In the genomic region with DNA sequence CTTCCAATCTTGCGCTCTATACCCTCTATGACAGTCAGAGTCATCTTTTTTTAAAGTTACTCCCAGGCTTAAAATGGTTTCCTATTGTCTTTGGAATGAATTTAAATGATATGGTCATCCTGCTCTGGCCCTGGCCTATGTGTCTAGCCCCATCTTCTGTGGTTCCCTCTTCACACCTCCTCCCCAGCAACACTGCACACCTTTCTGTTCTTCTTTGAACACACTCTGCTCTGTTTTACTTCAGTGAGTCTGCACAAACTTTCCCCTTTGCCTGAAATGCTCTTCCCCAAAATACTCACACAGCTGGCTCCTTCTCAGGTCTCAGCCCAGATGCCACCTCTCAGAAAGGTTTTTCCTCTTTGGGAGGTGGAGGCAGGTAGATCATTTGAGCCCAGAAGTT, we compare ENCODE assay signal across 20 cellular contexts.
DNase-seq lines count a peak whose midpoint lies in the region; ATAC-seq and TF ChIP-seq lines count a peak whose summit lies in the region.
"Had no signal": no experiment of that assay in that cellular context is flagged by ENCODE, and none has a peak within 500 bp of the region (broad histone marks: within the 10 kb centered on the region; RNA-seq: fewer than 3 reads in every experiment).

No MANE protein-coding gene starts in this region.

- H3K27ac ChIP-seq in left ventricle myocardium inferior (replicated peaks) (peak overlapping the region; percentile 83), heart left ventricle (peak overlapping the region in 2 of 12 donors; percentile 6 to 17)
- H3K27ac ChIP-seq: right atrium auricular region, thyroid gland had no signal

- ATAC-seq in heart left ventricle (no peak), HG03175 (IDR thresholded peaks at IDR 0.05; ENCODE audit: unreplicated experiment) (peak; percentile 30), HG02759 (IDR thresholded peaks at IDR 0.05; ENCODE audit: unreplicated experiment) (no peak)
- ATAC-seq: GM23338, left lobe of liver, mucosa of descending colon, WTC11 had no signal

- H3K36me3 Mint-ChIP-seq in endothelial cell (ENCODE audit: low read depth, unreplicated experiment): peaks cover 39% of the 10 kb centered on the region

- H3K9me3 ChIP-seq in left ventricle myocardium inferior (replicated peaks) (no peaks in the 10 kb centered on the region), heart left ventricle (no peaks in the 10 kb centered on the region)
- H3K9me3 ChIP-seq: Caco-2, mucosa of descending colon, right atrium auricular region, thyroid gland had no signal

- 97 to 100% (median 99%) methylated on average over 1 of the region's 1 CpG for WGBS in heart left ventricle, 4 donors

- no peaks in the 10 kb centered on the region for H3K36me3 ChIP-seq in left ventricle myocardium inferior
- peaks cover 0 to 4% (median 0%) of the 10 kb centered on the region in 9 donors for H3K36me3 ChIP-seq in heart left ventricle
- H3K36me3 ChIP-seq: right atrium auricular region, thyroid gland had no signal

- H3K4me1 ChIP-seq in left ventricle myocardium inferior: peaks cover 94% of the 10 kb centered on the region
- H3K4me1 ChIP-seq in heart left ventricle: peaks cover 6 to 88% (median 40%) of the 10 kb centered on the region in 12 donors
- H3K4me1 ChIP-seq: Caco-2 had no signal

- TF ChIP-seq POLR2A in heart left ventricle (IDR thresholded peaks at IDR 0.05): no peak

- H3K9me3 Mint-ChIP-seq in endothelial cell (ENCODE audit: unreplicated experiment): no peaks in the 10 kb centered on the region
- H3K9me3 Mint-ChIP-seq: GM23338, WTC11 had no signal

- peaks cover 5% of the 10 kb centered on the region for H3K27me3 Mint-ChIP-seq in endothelial cell (ENCODE audit: unreplicated experiment)

- H3K27ac Mint-ChIP-seq in endothelial cell (ENCODE audit: unreplicated experiment): peak overlapping the region; percentile 4
- H3K27ac Mint-ChIP-seq: GM23338, WTC11 had no signal

- TF ChIP-seq CTCF in left ventricle myocardium inferior (IDR thresholded peaks at IDR 0.05; ENCODE audit: borderline replicate concordance) (no peak), heart left ventricle (IDR thresholded peaks at IDR 0.05) (no peak), endothelial cell (IDR thresholded peaks at IDR 0.05; ENCODE audit: unreplicated experiment) (no peak)

- H3K27me3 ChIP-seq in left ventricle myocardium inferior (ENCODE audit: low read depth): no peaks in the 10 kb centered on the region
- H3K27me3 ChIP-seq in heart left ventricle: no peaks in the 10 kb centered on the region
- H3K27me3 ChIP-seq: right atrium auricular region, thyroid gland had no signal

- H3K4me1 Mint-ChIP-seq in endothelial cell (ENCODE audit: unreplicated experiment): peaks cover 33% of the 10 kb centered on the region

- intact Hi-C loops in left ventricle myocardium inferior (cut with micrococcal nuclease) (no loop called here), heart left ventricle (cut with DNase I) (loop anchor here in 1 of 10 donors (10.0 kb wide), 1 partner anchor 134 kb away; a partner anchor contains a TSS)

- no peak for DNase-seq in left ventricle myocardium inferior
- DNase-seq in heart left ventricle: no peak
- no peak for DNase-seq in endothelial cell (ENCODE audit: low spot score)
- no peak for DNase-seq in SHP77 (lab: John Stamatoyannopoulos, UW)
- no peak for DNase-seq in NCI-H2107 (lab: John Stamatoyannopoulos, UW)
- DNase-seq in SHP77 treated with DMSO at 0.1 percent for 48 hours (lab: John Stamatoyannopoulos, UW): no peak
- DNase-seq: activated gamma-delta T cell treated with Interleukin-2 at 50 U/mL for 16 hours; Caco-2; effector memory CD4-positive, alpha-beta T cell; mucosa of descending colon; NCI-H1105; NCI-H2081 treated with DMSO at 0.1 percent for 48 hours; NCI-H510A treated with DMSO at 0.1 percent for 48 hours; thyroid gland had no signal

- no peak overlapping the region for H3K4me3 Mint-ChIP-seq in endothelial cell (ENCODE audit: unreplicated experiment)
- H3K4me3 Mint-ChIP-seq: GM23338, WTC11 had no signal

- no peak overlapping the region for H3K4me3 ChIP-seq in left ventricle myocardium inferior
- H3K4me3 ChIP-seq in heart left ventricle: no peak overlapping the region
- H3K4me3 ChIP-seq: GM23338, mucosa of descending colon, right atrium auricular region, thyroid gland had no signal
